1 cellular context compared by ENCODE assay signal in the genomic region with DNA sequence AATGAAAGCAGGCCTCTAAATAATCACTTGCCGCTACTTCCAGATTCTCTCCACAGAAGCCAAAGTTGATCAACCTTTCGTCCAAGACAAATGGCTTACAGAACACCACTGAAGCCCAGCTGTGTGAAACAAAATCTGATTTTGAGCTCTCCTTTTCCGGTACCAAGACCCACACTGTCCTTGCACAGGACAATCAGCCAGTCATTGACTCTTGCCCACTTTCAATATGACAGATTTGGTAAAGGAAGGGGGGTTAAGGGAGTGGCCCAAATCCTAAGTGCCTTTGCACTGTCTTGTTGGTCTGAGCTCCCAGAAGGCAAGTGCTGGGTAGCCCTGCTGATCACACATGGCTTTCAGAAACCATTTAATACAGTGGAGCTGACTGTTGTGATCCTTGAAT.
A peak's percentile ranks its signal among the peaks of the same experiment; 100 is the strongest.
TF ChIP-seq lines count a peak whose summit lies in the region.

No MANE protein-coding gene starts in this region.

TF ChIP-seq in GM12878, 131 proteins besides CTCF, POLR2A, EP300 and RAD21 (continued from another document):
- TF ChIP-seq, protein P1, sequence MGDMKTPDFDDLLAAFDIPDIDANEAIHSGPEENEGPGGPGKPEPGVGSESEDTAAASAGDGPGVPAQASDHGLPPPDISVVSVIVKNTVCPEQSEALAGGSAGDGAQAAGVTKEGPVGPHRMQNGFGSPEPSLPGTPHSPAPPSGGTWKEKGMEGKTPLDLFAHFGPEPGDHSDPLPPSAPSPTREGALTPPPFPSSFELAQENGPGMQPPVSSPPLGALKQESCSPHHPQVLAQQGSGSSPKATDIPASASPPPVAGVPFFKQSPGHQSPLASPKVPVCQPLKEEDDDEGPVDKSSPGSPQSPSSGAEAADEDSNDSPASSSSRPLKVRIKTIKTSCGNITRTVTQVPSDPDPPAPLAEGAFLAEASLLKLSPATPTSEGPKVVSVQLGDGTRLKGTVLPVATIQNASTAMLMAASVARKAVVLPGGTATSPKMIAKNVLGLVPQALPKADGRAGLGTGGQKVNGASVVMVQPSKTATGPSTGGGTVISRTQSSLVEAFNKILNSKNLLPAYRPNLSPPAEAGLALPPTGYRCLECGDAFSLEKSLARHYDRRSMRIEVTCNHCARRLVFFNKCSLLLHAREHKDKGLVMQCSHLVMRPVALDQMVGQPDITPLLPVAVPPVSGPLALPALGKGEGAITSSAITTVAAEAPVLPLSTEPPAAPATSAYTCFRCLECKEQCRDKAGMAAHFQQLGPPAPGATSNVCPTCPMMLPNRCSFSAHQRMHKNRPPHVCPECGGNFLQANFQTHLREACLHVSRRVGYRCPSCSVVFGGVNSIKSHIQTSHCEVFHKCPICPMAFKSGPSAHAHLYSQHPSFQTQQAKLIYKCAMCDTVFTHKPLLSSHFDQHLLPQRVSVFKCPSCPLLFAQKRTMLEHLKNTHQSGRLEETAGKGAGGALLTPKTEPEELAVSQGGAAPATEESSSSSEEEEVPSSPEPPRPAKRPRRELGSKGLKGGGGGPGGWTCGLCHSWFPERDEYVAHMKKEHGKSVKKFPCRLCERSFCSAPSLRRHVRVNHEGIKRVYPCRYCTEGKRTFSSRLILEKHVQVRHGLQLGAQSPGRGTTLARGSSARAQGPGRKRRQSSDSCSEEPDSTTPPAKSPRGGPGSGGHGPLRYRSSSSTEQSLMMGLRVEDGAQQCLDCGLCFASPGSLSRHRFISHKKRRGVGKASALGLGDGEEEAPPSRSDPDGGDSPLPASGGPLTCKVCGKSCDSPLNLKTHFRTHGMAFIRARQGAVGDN (IDR thresholded peaks at IDR 0.05): peak; percentile 59
- peak; percentile 51; the same call in 1 of the 2 replicates for TF ChIP-seq NFIC (IDR thresholded peaks at IDR 0.05; ENCODE audit: low read depth, low read length)
- peak in 1 of 2 experiments; percentile 72; a peak in 1 of 4 replicates for TF ChIP-seq ETV6 (conservative IDR thresholded peaks at IDR 0.05 in 1 of 2, IDR thresholded peaks at IDR 0.05 in 1 of 2; ENCODE audit: borderline replicate concordance in 1 of 2, low read depth in 1 of 2)
- peak; percentile 41 to 65; a peak in 3 of 4 replicates for TF ChIP-seq IKZF2 (IDR thresholded peaks at IDR 0.05)
- no peak for TF ChIP-seq BCLAF1 (IDR thresholded peaks at IDR 0.05)
- TF ChIP-seq JUND (IDR thresholded peaks at IDR 0.05; ENCODE audit: low read depth, low read length): peak; percentile 60; the same call in 1 of the 2 replicates
- TF ChIP-seq E2F8 (IDR thresholded peaks at IDR 0.05; ENCODE audit: low read depth, partially characterized antibody): no peak
- 0 out of 3 replicates have a peak, but pooled peaks have one; percentile 14 for TF ChIP-seq POU2F2 (IDR thresholded peaks at IDR 0.05; ENCODE audit: borderline replicate concordance, low read depth, low read length)
- TF ChIP-seq NR2F1 (conservative IDR thresholded peaks at IDR 0.05): 0 out of 2 replicates have a peak, but pooled peaks have one; percentile 27
- TF ChIP-seq DPF2 (IDR thresholded peaks at IDR 0.05): peak; percentile 54; the same call in 1 of the 2 replicates
- peak; percentile 96 for TF ChIP-seq IRF4 (IDR thresholded peaks at IDR 0.05; ENCODE audit: low read depth, low read length)
- TF ChIP-seq, protein P2, sequence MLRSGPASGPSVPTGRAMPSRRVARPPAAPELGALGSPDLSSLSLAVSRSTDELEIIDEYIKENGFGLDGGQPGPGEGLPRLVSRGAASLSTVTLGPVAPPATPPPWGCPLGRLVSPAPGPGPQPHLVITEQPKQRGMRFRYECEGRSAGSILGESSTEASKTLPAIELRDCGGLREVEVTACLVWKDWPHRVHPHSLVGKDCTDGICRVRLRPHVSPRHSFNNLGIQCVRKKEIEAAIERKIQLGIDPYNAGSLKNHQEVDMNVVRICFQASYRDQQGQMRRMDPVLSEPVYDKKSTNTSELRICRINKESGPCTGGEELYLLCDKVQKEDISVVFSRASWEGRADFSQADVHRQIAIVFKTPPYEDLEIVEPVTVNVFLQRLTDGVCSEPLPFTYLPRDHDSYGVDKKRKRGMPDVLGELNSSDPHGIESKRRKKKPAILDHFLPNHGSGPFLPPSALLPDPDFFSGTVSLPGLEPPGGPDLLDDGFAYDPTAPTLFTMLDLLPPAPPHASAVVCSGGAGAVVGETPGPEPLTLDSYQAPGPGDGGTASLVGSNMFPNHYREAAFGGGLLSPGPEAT (IDR thresholded peaks at IDR 0.05; ENCODE audit: low read depth): no peak; the same call in 1 of the 2 replicates
- TF ChIP-seq SRF (IDR thresholded peaks at IDR 0.05; ENCODE audit: low read depth in 2 of 2, low read length in 2 of 2): 0 out of 4 replicates have a peak, but pooled peaks of 1 of the 2 experiments have one; percentile 9
- TF ChIP-seq IKZF1 (conservative IDR thresholded peaks at IDR 0.05): peak; percentile 55; the same call in 1 of the 2 replicates
- TF ChIP-seq, protein P3, sequence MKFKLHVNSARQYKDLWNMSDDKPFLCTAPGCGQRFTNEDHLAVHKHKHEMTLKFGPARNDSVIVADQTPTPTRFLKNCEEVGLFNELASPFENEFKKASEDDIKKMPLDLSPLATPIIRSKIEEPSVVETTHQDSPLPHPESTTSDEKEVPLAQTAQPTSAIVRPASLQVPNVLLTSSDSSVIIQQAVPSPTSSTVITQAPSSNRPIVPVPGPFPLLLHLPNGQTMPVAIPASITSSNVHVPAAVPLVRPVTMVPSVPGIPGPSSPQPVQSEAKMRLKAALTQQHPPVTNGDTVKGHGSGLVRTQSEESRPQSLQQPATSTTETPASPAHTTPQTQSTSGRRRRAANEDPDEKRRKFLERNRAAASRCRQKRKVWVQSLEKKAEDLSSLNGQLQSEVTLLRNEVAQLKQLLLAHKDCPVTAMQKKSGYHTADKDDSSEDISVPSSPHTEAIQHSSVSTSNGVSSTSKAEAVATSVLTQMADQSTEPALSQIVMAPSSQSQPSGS (IDR thresholded peaks at IDR 0.05; ENCODE audit: low read length): peak; percentile 57; the same call in 1 of the 2 replicates
- TF ChIP-seq BHLHE40 (IDR thresholded peaks at IDR 0.05; ENCODE audit: borderline replicate concordance in 1 of 2, low read depth in 2 of 2, low read length in 1 of 2): peak in 1 of 2 experiments; percentile 19; a peak in 1 of 4 replicates
- TF ChIP-seq YY1 (IDR thresholded peaks at IDR 0.05; ENCODE audit: low read depth, low read length): 0 out of 2 replicates have a peak, but pooled peaks have one; percentile 30
- TF ChIP-seq CREB1 (IDR thresholded peaks at IDR 0.05; ENCODE audit: low read depth): no peak
- no peak for TF ChIP-seq ZBED1 (IDR thresholded peaks at IDR 0.05; ENCODE audit: borderline replicate concordance)
- peak; percentile 90 for TF ChIP-seq JUNB (IDR thresholded peaks at IDR 0.05)
- TF ChIP-seq RUNX3 (IDR thresholded peaks at IDR 0.05; ENCODE audit: low read length): peak; percentile 76
- TF ChIP-seq MEF2A (IDR thresholded peaks at IDR 0.05; ENCODE audit: insufficient read depth, low read depth, low read length): 0 out of 2 replicates have a peak, but pooled peaks have one; percentile 26
- TF ChIP-seq RELA (IDR thresholded peaks at IDR 0.05; ENCODE audit: borderline replicate concordance, partially characterized antibody): no peak
- peak; percentile 27; the same call in 1 of the 2 replicates for TF ChIP-seq MTA2 (IDR thresholded peaks at IDR 0.05; ENCODE audit: low read depth)
- TF ChIP-seq GATAD2B (conservative IDR thresholded peaks at IDR 0.05; ENCODE audit: low read depth): no peak; the same call in 1 of the 2 replicates
- no peak for TF ChIP-seq NR2C1 (IDR thresholded peaks at IDR 0.05)
- TF ChIP-seq CBX5 (IDR thresholded peaks at IDR 0.05; ENCODE audit: low read depth): 0 out of 2 replicates have a peak, but pooled peaks have one; percentile 54
